1 cellular context compared by ENCODE assay signal in genomic region chrX:154987940-154988339, GRCh38.
TF ChIP-seq lines count a peak whose summit lies in the region.

No MANE protein-coding gene starts in this region.

TF ChIP-seq in HepG2, 621 proteins besides CTCF, POLR2A, EP300 and RAD21 (continued from another document and continues in another):
- TF ChIP-seq ZNF503 (CRISPR knock-in tag; IDR thresholded peaks at IDR 0.05) (peak; percentile 80), HHEX (CRISPR knock-in tag; IDR thresholded peaks at IDR 0.05) (peak; percentile 85), ZBTB33 (CRISPR knock-in tag; IDR thresholded peaks at IDR 0.05) (no peak), TBX3 (IDR thresholded peaks at IDR 0.05; ENCODE audit: borderline replicate concordance) (peak; percentile 82), ATF1 (CRISPR knock-in tag; IDR thresholded peaks at IDR 0.05) (0 out of 2 replicates have a peak, but pooled peaks have one; percentile 21), ZNF44 (CRISPR knock-in tag; IDR thresholded peaks at IDR 0.05) (no peak), ZNF775 (CRISPR knock-in tag; IDR thresholded peaks at IDR 0.05; ENCODE audit: borderline replicate concordance) (no peak), ZNF224 (CRISPR knock-in tag; IDR thresholded peaks at IDR 0.05) (no peak), NFIC (IDR thresholded peaks at IDR 0.05; ENCODE audit: low read length) (peak; percentile 67; the same call in 1 of the 2 replicates), KLF16 (CRISPR knock-in tag; IDR thresholded peaks at IDR 0.05) (no peak), TP53 (CRISPR knock-in tag; conservative IDR thresholded peaks at IDR 0.05) (no peak), ZBTB40 (IDR thresholded peaks at IDR 0.05) (no peak), ZBTB40 (CRISPR knock-in tag; IDR thresholded peaks at IDR 0.05) (no peak), PATZ1 (CRISPR knock-in tag; IDR thresholded peaks at IDR 0.05) (peak; percentile 26; the same call in 1 of the 2 replicates), STAG1 (CRISPR knock-in tag; IDR thresholded peaks at IDR 0.05) (peak; percentile 5; the same call in 1 of the 2 replicates), KAT7 (CRISPR knock-in tag; IDR thresholded peaks at IDR 0.05; ENCODE audit: borderline replicate concordance) (no peak), HMG20A (CRISPR knock-in tag; IDR thresholded peaks at IDR 0.05; ENCODE audit: borderline replicate concordance) (peak; percentile 76; the same call in 1 of the 2 replicates), ARID5B (CRISPR knock-in tag; IDR thresholded peaks at IDR 0.05) (peak; percentile 91), CREB1 (IDR thresholded peaks at IDR 0.05) (no peak), CREB1 (CRISPR knock-in tag; IDR thresholded peaks at IDR 0.05) (peak; percentile 62), NBN (conservative IDR thresholded peaks at IDR 0.05) (no peak), CENPX (CRISPR knock-in tag; IDR thresholded peaks at IDR 0.05) (no peak), MED1 (CRISPR knock-in tag; IDR thresholded peaks at IDR 0.05) (peak; percentile 59), ZNF274 (CRISPR knock-in tag; IDR thresholded peaks at IDR 0.05) (no peak), ZNF432 (CRISPR knock-in tag; IDR thresholded peaks at IDR 0.05; ENCODE audit: borderline replicate concordance) (no peak), MXD1 (CRISPR knock-in tag; IDR thresholded peaks at IDR 0.05) (no peak), FOXK1 (CRISPR knock-in tag; IDR thresholded peaks at IDR 0.05; ENCODE audit: borderline replicate concordance, low read depth) (0 out of 2 replicates have a peak, but pooled peaks have one; percentile 22), THAP11 (CRISPR knock-in tag; IDR thresholded peaks at IDR 0.05) (0 out of 2 replicates have a peak, but pooled peaks have one; percentile 21), SOX13 (IDR thresholded peaks at IDR 0.05) (peak; percentile 72; the same call in 1 of the 2 replicates), SOX13 (CRISPR knock-in tag; conservative IDR thresholded peaks at IDR 0.05 in 1 of 2, IDR thresholded peaks at IDR 0.05 in 1 of 2) (peak in 1 of 2 experiments; percentile 91; a peak in 2 of 4 replicates), NR3C1 (CRISPR knock-in tag; IDR thresholded peaks at IDR 0.05) (no peak), FOXJ3 (CRISPR knock-in tag; IDR thresholded peaks at IDR 0.05; ENCODE audit: borderline replicate concordance) (peak; percentile 34; the same call in 1 of the 2 replicates), GATA4 (IDR thresholded peaks at IDR 0.05; ENCODE audit: borderline replicate concordance, low read depth) (peak; percentile 77; the same call in 1 of the 2 replicates), KDM3A (CRISPR knock-in tag; IDR thresholded peaks at IDR 0.05; ENCODE audit: low read depth) (no peak), KDM1A (CRISPR knock-in tag; IDR thresholded peaks at IDR 0.05) (no peak)
